9 cellular contexts compared by ENCODE assay signal in the genomic region with DNA sequence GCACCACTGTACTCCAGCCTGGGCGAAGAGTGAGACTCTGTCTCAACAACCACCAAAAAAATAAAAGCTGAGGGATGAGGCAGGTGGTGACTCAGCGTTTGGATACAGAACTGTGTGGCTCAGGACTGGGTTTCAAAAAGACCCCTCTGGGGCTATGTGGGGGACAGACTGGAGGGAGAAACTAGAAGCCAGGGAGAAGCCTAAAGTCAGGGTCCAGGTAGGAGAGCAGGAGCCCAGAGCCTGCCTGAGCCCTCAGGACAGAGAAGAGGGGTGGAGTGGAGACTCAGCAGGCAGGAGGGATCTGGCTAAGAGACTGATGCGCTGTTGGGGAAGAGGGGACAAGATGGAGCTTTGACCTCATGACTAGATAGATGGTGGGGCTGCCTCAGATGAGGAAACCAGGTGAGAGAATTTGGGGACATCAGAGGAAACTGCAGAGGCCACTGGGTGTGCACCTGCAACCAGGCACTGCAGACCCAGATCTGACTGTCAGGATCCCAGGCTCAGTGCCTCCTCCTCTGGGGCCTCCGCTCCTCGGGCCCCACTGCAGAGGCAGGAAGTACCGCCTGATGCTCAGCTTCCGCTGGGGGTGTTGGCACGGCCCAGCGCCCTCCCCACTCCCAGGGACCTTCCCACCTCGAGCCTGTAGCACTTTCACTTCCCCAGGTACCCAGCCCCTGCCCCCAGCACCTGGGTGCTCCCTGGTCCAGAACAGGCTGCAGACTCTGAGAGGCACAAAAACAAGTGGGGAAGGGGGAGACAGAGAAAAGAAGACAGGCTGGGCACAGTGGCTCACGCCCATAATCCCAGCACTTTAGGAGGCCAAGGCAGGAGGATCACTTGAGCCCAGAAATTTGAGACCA. TPM values are rescaled to one million over a fixed set of nuclear protein-coding genes. Genes with fewer than 3 reads are reported as not detected.
A peak's percentile ranks its signal among the peaks of the same experiment; 100 is the strongest.
DNase-seq lines count a peak whose midpoint lies in the region; ATAC-seq and TF ChIP-seq lines count a peak whose summit lies in the region.
"Had no signal": no experiment of that assay in that cellular context is flagged by ENCODE, and none has a peak within 500 bp of the region (broad histone marks: within the 10 kb centered on the region; RNA-seq: fewer than 3 reads in every experiment).

No MANE protein-coding gene starts in this region.

- no peaks in the 10 kb centered on the region for H3K36me3 ChIP-seq in DND-41 (ENCODE audit: insufficient read depth, low read length)
- no peaks in the 10 kb centered on the region for H3K36me3 ChIP-seq in GM23248 (ENCODE audit: low read depth)
- H3K36me3 ChIP-seq in adipocyte (ENCODE audit: control insufficient read depth, insufficient read depth, low read length, severe bottlenecking) = no peaks in the 10 kb centered on the region

- H3K27me3 ChIP-seq in DND-41 (ENCODE audit: insufficient read depth, low read length, poor library complexity) (no peaks in the 10 kb centered on the region), GM23248 (replicated peaks; ENCODE audit: insufficient read depth) (no peaks in the 10 kb centered on the region), adipocyte (replicated peaks; ENCODE audit: control insufficient read depth, insufficient read depth, low read length) (no peaks in the 10 kb centered on the region)

- DNase-seq in DND-41 (peak; percentile 62), GM23248 (peak; percentile 61), T follicular helper cell (ENCODE audit: low read depth) (peak; percentile 56), adipocyte (ENCODE audit: low read depth) (peak; percentile 16), DMS114 treated with DMSO at 0.1 percent for 48 hours (lab: John Stamatoyannopoulos, UW; ENCODE audit: unreplicated experiment) (no peak), iPS-NIHi7 (ENCODE audit: extremely low spot score) (no peak), A172 (ENCODE audit: low spot score) (no peak)
- peak; percentile 41 to 53 for DNase-seq in stimulated activated CD4-positive, alpha-beta T cell treated with anti-CD3 and anti-CD28 coated beads, Interleukin-15, amount 100 ng/mL, for 1 hour (ENCODE audit: low read depth in 1 of 2, low spot score in 1 of 2)

- in situ Hi-C loops in GM23248 (cut with MboI) = no loop called here

- peak; percentile 81 for ATAC-seq in DND-41 (ENCODE audit: insufficient read depth, low read depth)

- H3K9me2 ChIP-seq in GM23248 (ENCODE audit: insufficient read depth) = no peaks in the 10 kb centered on the region

- 44 to 48% methylated on average over 11 of the region's 11 CpGs for WGBS in GM23248 (ENCODE audit: low coverage in 1 of 2, low lambda C conversion rate in 2 of 2, missing lambda C conversion rate in 2 of 2), 2 experiments

- H3K27ac ChIP-seq in DND-41 (ENCODE audit: low read length) = no peak overlapping the region
- no peak overlapping the region for H3K27ac ChIP-seq in GM23248

- H3K9me3 ChIP-seq in DND-41 (ENCODE audit: insufficient read depth, low read length, severe bottlenecking) (no peaks in the 10 kb centered on the region), GM23248 (ENCODE audit: low read depth) (no peaks in the 10 kb centered on the region), adipocyte (ENCODE audit: control insufficient read depth, low read length) (no peaks in the 10 kb centered on the region)

- H3K4me1 ChIP-seq in DND-41 (ENCODE audit: insufficient read depth, low read length) (peaks cover 11% of the 10 kb centered on the region), GM23248 (ENCODE audit: insufficient read depth) (no peaks in the 10 kb centered on the region), adipocyte (ENCODE audit: control insufficient read depth, insufficient read depth, low read length) (no peaks in the 10 kb centered on the region)

- no peak overlapping the region for H3K9ac ChIP-seq in DND-41 (ENCODE audit: low read depth, low read length)
- no peak overlapping the region for H3K9ac ChIP-seq in GM23248
- H3K9ac ChIP-seq in adipocyte (ENCODE audit: low read length) = no peak overlapping the region

- H3K4me3 ChIP-seq in DND-41 (ENCODE audit: low read depth in 1 of 2, low read length in 2 of 2) (no peak overlapping the region), GM23248 (no peak overlapping the region), adipocyte (ENCODE audit: low read length) (no peak overlapping the region)

- H3K4me2 ChIP-seq in DND-41 (ENCODE audit: insufficient read depth, low read length) (no peak overlapping the region), GM23248 (ENCODE audit: unreplicated experiment) (no peak overlapping the region)

- H3K79me2 ChIP-seq in DND-41 (ENCODE audit: insufficient read depth, low read length) = no peaks in the 10 kb centered on the region
- H3K79me2 ChIP-seq in GM23248 (ENCODE audit: insufficient read depth) = no peaks in the 10 kb centered on the region

- no peak for TF ChIP-seq CTCF in DND-41 (IDR thresholded peaks at IDR 0.05; ENCODE audit: borderline replicate concordance, extremely low read depth, low read length, poor library complexity, severe bottlenecking)

- H3F3A ChIP-seq in GM23248 (ENCODE audit: insufficient read depth) = no peaks in the 10 kb centered on the region

- H2AFZ ChIP-seq in DND-41 (ENCODE audit: low read depth, low read length) (peak overlapping the region; percentile 12; the same call in 1 of the 2 replicates), GM23248 (no peak overlapping the region)

- H4K20me1 ChIP-seq in DND-41 (ENCODE audit: insufficient read depth, low read length) (no peaks in the 10 kb centered on the region), GM23248 (ENCODE audit: insufficient read depth) (no peaks in the 10 kb centered on the region)

RNA-seq across cellular contexts. Expression of a gene that starts 1.5 kb away (rescaled TPM):
- total RNA-seq in GM23248 (2014; rRNA removed; shearing (Covaris generic)) = not detected in 2 replicates
- polyA plus RNA-seq in GM23248 (2016; fragmentation: Nextera tagmentation; extraction: Ambion mirVana) = 1.8 and 2.4 TPM in 2 replicates
- not detected in 2 replicates for total RNA-seq in A172 (2014; rRNA removed; shearing (Covaris generic))

RNA-seq across cellular contexts. Expression of a gene that starts 8.7 kb away (rescaled TPM):
- total RNA-seq in GM23248 (2014; rRNA removed; shearing (Covaris generic)) = 0.51 TPM in 1 of 2 replicates, not detected in the other
- 0.40 TPM in 1 of 2 replicates, not detected in the other for polyA plus RNA-seq in GM23248 (2016; fragmentation: Nextera tagmentation; extraction: Ambion mirVana)
- total RNA-seq in A172 (2014; rRNA removed; shearing (Covaris generic)) = not detected in 2 replicates
- total RNA-seq: skeletal muscle tissue had no signal

RNA-seq across cellular contexts. Expression of a gene that starts 28.6 kb away (rescaled TPM):
- 13.9 and 18.7 TPM in 2 replicates for total RNA-seq in GM23248 (2014; rRNA removed; shearing (Covaris generic))
- polyA plus RNA-seq in GM23248 (2016; fragmentation: Nextera tagmentation; extraction: Ambion mirVana) = 7.1 and 7.8 TPM in 2 replicates
- total RNA-seq in A172 (2014; rRNA removed; shearing (Covaris generic)) = 30.3 and 37.1 TPM in 2 replicates

RNA-seq across cellular contexts. Expression of a gene that starts 30.0 kb away (rescaled TPM):
- total RNA-seq in GM23248 (2014; rRNA removed; shearing (Covaris generic)) = 0.63 TPM in 1 of 2 replicates, not detected in the other
- 0.30 TPM in 1 of 2 replicates, not detected in the other for polyA plus RNA-seq in GM23248 (2016; fragmentation: Nextera tagmentation; extraction: Ambion mirVana)
- 0.21 TPM in 1 of 2 replicates, not detected in the other for total RNA-seq in A172 (2014; rRNA removed; shearing (Covaris generic))

RNA-seq across cellular contexts. Expression of a gene that starts 54.4 kb away (rescaled TPM):
- total RNA-seq in GM23248 (2014; rRNA removed; shearing (Covaris generic)) = not detected in 2 replicates
- not detected in 2 replicates for polyA plus RNA-seq in GM23248 (2016; fragmentation: Nextera tagmentation; extraction: Ambion mirVana)
- total RNA-seq in A172 (2014; rRNA removed; shearing (Covaris generic)) = not detected in 2 replicates
- total RNA-seq: skeletal muscle tissue had no signal

Comparison
In these comparisons a context has a peak if more than half of its experiments do, and no peak if none do; other contexts are left out.
1. DNase-seq: peak in DND-41 (single experiment), GM23248 (single experiment), T follicular helper cell (single experiment), adipocyte (single experiment) and stimulated activated CD4-positive, alpha-beta T cell treated with anti-CD3 and anti-CD28 coated beads, Interleukin-15, amount 100 ng/mL, for 1 hour (2 of 2); none in DMS114 treated with DMSO at 0.1 percent for 48 hours (single experiment), iPS-NIHi7 (single experiment) and A172 (single experiment).